ENCODE assay signal across 17 cellular contexts in genomic region chr1:40479156-40479555, GRCh38. TPM values are rescaled to one million over a fixed set of nuclear protein-coding genes. Genes with fewer than 3 reads are reported as not detected.
DNase-seq lines count a peak whose midpoint lies in the region; ATAC-seq and TF ChIP-seq lines count a peak whose summit lies in the region.
"Had no signal": no experiment of that assay in that cellular context is flagged by ENCODE, and none has a peak within 500 bp of the region (broad histone marks: within the 10 kb centered on the region; RNA-seq: fewer than 3 reads in every experiment).

No MANE protein-coding gene starts in this region.

- H3K27me3 ChIP-seq in CD8-positive, alpha-beta T cell (ENCODE audit: insufficient read depth, low read length), result no peaks in the 10 kb centered on the region
- no peaks in the 10 kb centered on the region for H3K27me3 ChIP-seq in vagina
- H3K27me3 ChIP-seq: testis had no signal

- H3K27ac Mint-ChIP-seq in activated CD4-positive, alpha-beta T cell treated with anti-CD3 and anti-CD28 coated beads for 36 hours, result peak overlapping the region; percentile 1
- H3K27ac Mint-ChIP-seq in activated CD4-positive, alpha-beta T cell treated with anti-CD3 and anti-CD28 coated beads, Interleukin-2, amount 10 ng/mL, durations not matched to agents 7 days and 5 days, result no peak overlapping the region
- peak overlapping the region; percentile 0 for H3K27ac Mint-ChIP-seq in CD8-positive, alpha-beta T cell
- H3K27ac Mint-ChIP-seq in activated CD8-positive, alpha-beta T cell treated with anti-CD3 and anti-CD28 coated beads, Interleukin-2, amount 10 ng/mL, durations not matched to agents 7 days and 5 days, result no peak overlapping the region
- peak overlapping the region in 1 of 2 donors; percentile 8 for H3K27ac Mint-ChIP-seq in natural killer cell treated with Interleukin-12 subunit alpha and Interleukin-12 subunit beta and Interleukin-15 and Interleukin-18, amount 100 ng/mL, for 72 hours
- H3K27ac Mint-ChIP-seq in stimulated activated effector memory CD8-positive, alpha-beta T cell treated with anti-CD3 and anti-CD28 coated beads, Interleukin-12 subunit alpha, Interleukin-12 subunit beta, amount 100 ng/mL, for 72 hours, result no peak overlapping the region
- H3K27ac Mint-ChIP-seq: GM23338 had no signal

- peak; percentile 39 for DNase-seq in activated CD4-positive, alpha-beta T cell treated with anti-CD3 and anti-CD28 coated beads for 36 hours
- no peak for DNase-seq in activated CD4-positive, alpha-beta T cell treated with anti-CD3 and anti-CD28 coated beads, Interleukin-2, amount 10 ng/mL, durations not matched to agents 7 days and 5 days
- peak in 1 of 7 experiments; percentile 12 for DNase-seq in CD8-positive, alpha-beta T cell
- peak; percentile 21 for DNase-seq in activated CD8-positive, alpha-beta T cell treated with anti-CD3 and anti-CD28 coated beads, Interleukin-2, amount 10 ng/mL, durations not matched to agents 7 days and 5 days
- DNase-seq in natural killer cell treated with Interleukin-12 subunit alpha and Interleukin-12 subunit beta and Interleukin-15 and Interleukin-18, amount 100 ng/mL, for 72 hours (ENCODE audit: low spot score), result no peak
- no peak for DNase-seq in stimulated activated effector memory CD8-positive, alpha-beta T cell treated with anti-CD3 and anti-CD28 coated beads, Interleukin-12 subunit alpha, Interleukin-12 subunit beta, amount 100 ng/mL, for 72 hours (ENCODE audit: low spot score in 2 of 2)
- DNase-seq in vagina (ENCODE audit: extremely low spot score in 2 of 2) (no peak), dedifferentiated amniotic fluid mesenchymal stem cell (ENCODE audit: extremely low spot score) (no peak)
- DNase-seq: activated effector memory CD4-positive, alpha-beta T cell treated with anti-CD3 and anti-CD28 coated beads, Interleukin-2, amount 50 U/mL, for 16 hours; amniotic stem cell; NCI-H1092 treated with DMSO at 0.1 percent for 48 hours; NCI-H1930; NCI-H748 treated with DMSO at 0.1 percent for 48 hours; testis had no signal

- TF ChIP-seq CTCF in CD8-positive, alpha-beta T cell (IDR thresholded peaks at IDR 0.05), result no peak
- TF ChIP-seq CTCF in vagina (IDR thresholded peaks at IDR 0.05), result no peak

- no peaks in the 10 kb centered on the region for H3K27me3 Mint-ChIP-seq in activated CD4-positive, alpha-beta T cell treated with anti-CD3 and anti-CD28 coated beads for 36 hours
- no peaks in the 10 kb centered on the region for H3K27me3 Mint-ChIP-seq in activated CD4-positive, alpha-beta T cell treated with anti-CD3 and anti-CD28 coated beads, Interleukin-2, amount 10 ng/mL, durations not matched to agents 7 days and 5 days
- no peaks in the 10 kb centered on the region for H3K27me3 Mint-ChIP-seq in CD8-positive, alpha-beta T cell (ENCODE audit: low read depth)
- H3K27me3 Mint-ChIP-seq in activated CD8-positive, alpha-beta T cell treated with anti-CD3 and anti-CD28 coated beads, Interleukin-2, amount 10 ng/mL, durations not matched to agents 7 days and 5 days (ENCODE audit: low read depth), result no peaks in the 10 kb centered on the region
- no peaks in the 10 kb centered on the region for H3K27me3 Mint-ChIP-seq in natural killer cell treated with Interleukin-12 subunit alpha and Interleukin-12 subunit beta and Interleukin-15 and Interleukin-18, amount 100 ng/mL, for 72 hours

- CTCF ChIA-PET in activated CD4-positive, alpha-beta T cell treated with anti-CD3 and anti-CD28 coated beads for 36 hours (lab: Charles Lee), result interaction anchor here (0.5 to 1.7 kb wide), 4 partner anchors 9 to 253 kb away, joined by 3 to 7 read pairs (median 6); partner anchors contain the start of gene ZNF684
- CTCF ChIA-PET in activated CD4-positive, alpha-beta T cell treated with anti-CD3 and anti-CD28 coated beads, Interleukin-2, amount 10 ng/mL, durations not matched to agents 7 days and 5 days (lab: Charles Lee), result interaction anchor here (0.6 kb wide), 1 partner anchor 29 kb away, joined by 3 read pairs; the partner anchor contains the start of gene EXO5
- CTCF ChIA-PET in CD8-positive, alpha-beta T cell (lab: Charles Lee), result interaction anchor here (2.5 kb wide), 1 partner anchor 53 kb away, joined by 9 read pairs; the partner anchor contains the start of gene ZNF684
- CTCF ChIA-PET in activated CD8-positive, alpha-beta T cell treated with anti-CD3 and anti-CD28 coated beads, Interleukin-2, amount 10 ng/mL, durations not matched to agents 7 days and 5 days (lab: Charles Lee), result interaction anchor here (1.1 to 1.4 kb wide), 2 partner anchors 17 to 21 kb away, joined by 3 to 4 read pairs; no protein-coding TSS in a partner anchor

- peaks cover 10% of the 10 kb centered on the region for H3K4me1 ChIP-seq in CD8-positive, alpha-beta T cell (ENCODE audit: insufficient read depth, low read length)
- H3K4me1 ChIP-seq in vagina, result peaks cover 11% of the 10 kb centered on the region
- H3K4me1 ChIP-seq: testis had no signal

- no peaks in the 10 kb centered on the region for H3K36me3 ChIP-seq in CD8-positive, alpha-beta T cell (ENCODE audit: insufficient read depth, low read length)
- peaks cover 0 to 3% of the 10 kb centered on the region in 2 donors for H3K36me3 ChIP-seq in vagina

- peaks cover 21% of the 10 kb centered on the region for H3K4me1 Mint-ChIP-seq in activated CD4-positive, alpha-beta T cell treated with anti-CD3 and anti-CD28 coated beads for 36 hours
- peaks cover 18% of the 10 kb centered on the region for H3K4me1 Mint-ChIP-seq in activated CD4-positive, alpha-beta T cell treated with anti-CD3 and anti-CD28 coated beads, Interleukin-2, amount 10 ng/mL, durations not matched to agents 7 days and 5 days
- peaks cover 24% of the 10 kb centered on the region for H3K4me1 Mint-ChIP-seq in CD8-positive, alpha-beta T cell (ENCODE audit: low read depth)
- H3K4me1 Mint-ChIP-seq in activated CD8-positive, alpha-beta T cell treated with anti-CD3 and anti-CD28 coated beads, Interleukin-2, amount 10 ng/mL, durations not matched to agents 7 days and 5 days (ENCODE audit: low read depth), result peaks cover 20% of the 10 kb centered on the region
- peaks cover 25 to 32% of the 10 kb centered on the region in 2 donors for H3K4me1 Mint-ChIP-seq in natural killer cell treated with Interleukin-12 subunit alpha and Interleukin-12 subunit beta and Interleukin-15 and Interleukin-18, amount 100 ng/mL, for 72 hours (ENCODE audit: low read depth in 2 of 2)
- peaks cover 19% of the 10 kb centered on the region for H3K4me1 Mint-ChIP-seq in stimulated activated effector memory CD8-positive, alpha-beta T cell treated with anti-CD3 and anti-CD28 coated beads, Interleukin-12 subunit alpha, Interleukin-12 subunit beta, amount 100 ng/mL, for 72 hours

- peaks cover 5% of the 10 kb centered on the region for H3K9me3 ChIP-seq in CD8-positive, alpha-beta T cell (ENCODE audit: low read length)
- peaks cover 5% of the 10 kb centered on the region for H3K9me3 ChIP-seq in vagina
- H3K9me3 ChIP-seq: testis had no signal

- peaks cover 51% of the 10 kb centered on the region for H3K36me3 Mint-ChIP-seq in activated CD4-positive, alpha-beta T cell treated with anti-CD3 and anti-CD28 coated beads for 36 hours (ENCODE audit: low read depth)
- peaks cover 54% of the 10 kb centered on the region for H3K36me3 Mint-ChIP-seq in activated CD4-positive, alpha-beta T cell treated with anti-CD3 and anti-CD28 coated beads, Interleukin-2, amount 10 ng/mL, durations not matched to agents 7 days and 5 days (ENCODE audit: low read depth)
- peaks cover 51% of the 10 kb centered on the region for H3K36me3 Mint-ChIP-seq in CD8-positive, alpha-beta T cell
- H3K36me3 Mint-ChIP-seq in activated CD8-positive, alpha-beta T cell treated with anti-CD3 and anti-CD28 coated beads, Interleukin-2, amount 10 ng/mL, durations not matched to agents 7 days and 5 days (ENCODE audit: low read depth), result peaks cover 53% of the 10 kb centered on the region
- peaks cover 25% of the 10 kb centered on the region for H3K36me3 Mint-ChIP-seq in natural killer cell treated with Interleukin-12 subunit alpha and Interleukin-12 subunit beta and Interleukin-15 and Interleukin-18, amount 100 ng/mL, for 72 hours
- H3K36me3 Mint-ChIP-seq in stimulated activated effector memory CD8-positive, alpha-beta T cell treated with anti-CD3 and anti-CD28 coated beads, Interleukin-12 subunit alpha, Interleukin-12 subunit beta, amount 100 ng/mL, for 72 hours, result peaks cover 22% of the 10 kb centered on the region

- TF ChIP-seq POLR2A in vagina (IDR thresholded peaks at IDR 0.05), result no peak

- no peak overlapping the region for H3K27ac ChIP-seq in CD8-positive, alpha-beta T cell (ENCODE audit: low read depth, low read length)
- H3K27ac ChIP-seq in vagina, result no peak overlapping the region
- H3K27ac ChIP-seq: 22Rv1, coronary artery, testis had no signal

- H3K9me3 Mint-ChIP-seq in activated CD4-positive, alpha-beta T cell treated with anti-CD3 and anti-CD28 coated beads for 36 hours (ENCODE audit: low read depth), result peaks cover 21% of the 10 kb centered on the region
- peaks cover 48% of the 10 kb centered on the region for H3K9me3 Mint-ChIP-seq in activated CD4-positive, alpha-beta T cell treated with anti-CD3 and anti-CD28 coated beads, Interleukin-2, amount 10 ng/mL, durations not matched to agents 7 days and 5 days
- peaks cover 23% of the 10 kb centered on the region for H3K9me3 Mint-ChIP-seq in CD8-positive, alpha-beta T cell
- peaks cover 21% of the 10 kb centered on the region for H3K9me3 Mint-ChIP-seq in activated CD8-positive, alpha-beta T cell treated with anti-CD3 and anti-CD28 coated beads, Interleukin-2, amount 10 ng/mL, durations not matched to agents 7 days and 5 days (ENCODE audit: insufficient read depth)
- H3K9me3 Mint-ChIP-seq in natural killer cell treated with Interleukin-12 subunit alpha and Interleukin-12 subunit beta and Interleukin-15 and Interleukin-18, amount 100 ng/mL, for 72 hours, result peaks cover 6% of the 10 kb centered on the region
- peaks cover 22% of the 10 kb centered on the region for H3K9me3 Mint-ChIP-seq in stimulated activated effector memory CD8-positive, alpha-beta T cell treated with anti-CD3 and anti-CD28 coated beads, Interleukin-12 subunit alpha, Interleukin-12 subunit beta, amount 100 ng/mL, for 72 hours

- no peak overlapping the region for H3K4me3 Mint-ChIP-seq in activated CD4-positive, alpha-beta T cell treated with anti-CD3 and anti-CD28 coated beads for 36 hours
- H3K4me3 Mint-ChIP-seq in activated CD4-positive, alpha-beta T cell treated with anti-CD3 and anti-CD28 coated beads, Interleukin-2, amount 10 ng/mL, durations not matched to agents 7 days and 5 days, result no peak overlapping the region
- no peak overlapping the region for H3K4me3 Mint-ChIP-seq in CD8-positive, alpha-beta T cell
- H3K4me3 Mint-ChIP-seq in activated CD8-positive, alpha-beta T cell treated with anti-CD3 and anti-CD28 coated beads, Interleukin-2, amount 10 ng/mL, durations not matched to agents 7 days and 5 days, result no peak overlapping the region
- H3K4me3 Mint-ChIP-seq in natural killer cell treated with Interleukin-12 subunit alpha and Interleukin-12 subunit beta and Interleukin-15 and Interleukin-18, amount 100 ng/mL, for 72 hours, result peak overlapping the region; percentile 4
- H3K4me3 Mint-ChIP-seq in stimulated activated effector memory CD8-positive, alpha-beta T cell treated with anti-CD3 and anti-CD28 coated beads, Interleukin-12 subunit alpha, Interleukin-12 subunit beta, amount 100 ng/mL, for 72 hours, result no peak overlapping the region
- H3K4me3 Mint-ChIP-seq: GM23338 had no signal

- ATAC-seq in activated CD4-positive, alpha-beta T cell treated with anti-CD3 and anti-CD28 coated beads for 36 hours, result no peak
- ATAC-seq in CD8-positive, alpha-beta T cell, result no peak
- no peak for ATAC-seq in activated CD8-positive, alpha-beta T cell treated with anti-CD3 and anti-CD28 coated beads, Interleukin-2, amount 10 ng/mL, durations not matched to agents 7 days and 5 days
- ATAC-seq in natural killer cell treated with Interleukin-12 subunit alpha and Interleukin-12 subunit beta and Interleukin-15 and Interleukin-18, amount 100 ng/mL, for 72 hours, result no peak
- ATAC-seq in stimulated activated effector memory CD8-positive, alpha-beta T cell treated with anti-CD3 and anti-CD28 coated beads, Interleukin-12 subunit alpha, Interleukin-12 subunit beta, amount 100 ng/mL, for 72 hours, result no peak
- ATAC-seq: GM23338 had no signal

- POLR2A ChIA-PET in activated CD4-positive, alpha-beta T cell treated with anti-CD3 and anti-CD28 coated beads for 36 hours (lab: Charles Lee), result interaction anchor here (0.6 to 0.7 kb wide), 2 partner anchors 29 to 54 kb away, joined by 3 read pairs; no protein-coding TSS in a partner anchor
- POLR2A ChIA-PET in activated CD4-positive, alpha-beta T cell treated with anti-CD3 and anti-CD28 coated beads, Interleukin-2, amount 10 ng/mL, durations not matched to agents 7 days and 5 days (lab: Charles Lee), result no interaction called here
- POLR2A ChIA-PET in CD8-positive, alpha-beta T cell (lab: Charles Lee), result interaction anchor here (1.3 kb wide), 1 partner anchor 29 kb away, joined by 4 read pairs; the partner anchor contains the start of gene EXO5
- POLR2A ChIA-PET in activated CD8-positive, alpha-beta T cell treated with anti-CD3 and anti-CD28 coated beads, Interleukin-2, amount 10 ng/mL, durations not matched to agents 7 days and 5 days (lab: Charles Lee), result interaction anchor here (2.3 kb wide), 1 partner anchor 30 kb away, joined by 15 read pairs; the partner anchor contains the start of gene EXO5

- no peak overlapping the region for H3K4me3 ChIP-seq in CD8-positive, alpha-beta T cell (ENCODE audit: low read depth, low read length)
- no peak overlapping the region for H3K4me3 ChIP-seq in vagina
- H3K4me3 ChIP-seq: coronary artery, GM23338, testis had no signal

- intact Hi-C loops in activated CD4-positive, alpha-beta T cell treated with anti-CD3 and anti-CD28 coated beads for 36 hours (cut with DNase I, micrococcal nuclease), result no loop called here
- intact Hi-C loops in CD8-positive, alpha-beta T cell (cut with DNase I, micrococcal nuclease), result no loop called here
- intact Hi-C loops in vagina (cut with DNase I), result no loop called here

RNA-seq across cellular contexts. Expression of gene ZFP69, which starts 2.1 kb away (rescaled TPM):
- total RNA-seq in activated CD4-positive, alpha-beta T cell treated with anti-CD3 and anti-CD28 coated beads for 36 hours, result 1 to 10 TPM; 4.6 to 5.4 TPM
- total RNA-seq in activated CD4-positive, alpha-beta T cell treated with anti-CD3 and anti-CD28 coated beads, Interleukin-2, amount 10 ng/mL, durations not matched to agents 7 days and 5 days, result 1 to 10 TPM; 2.5 to 2.7 TPM
- total RNA-seq in CD8-positive, alpha-beta T cell, result under 1 TPM; 0.64 to 0.92 TPM
- 1 to 10 TPM; 2.2 to 2.7 TPM for total RNA-seq in activated CD8-positive, alpha-beta T cell treated with anti-CD3 and anti-CD28 coated beads, Interleukin-2, amount 10 ng/mL, durations not matched to agents 7 days and 5 days
- total RNA-seq in natural killer cell treated with Interleukin-12 subunit alpha and Interleukin-12 subunit beta and Interleukin-15 and Interleukin-18, amount 100 ng/mL, for 72 hours, result 1 to 10 TPM; 4.3 to 4.5 TPM
- total RNA-seq in vagina, result 4.9 TPM

RNA-seq across cellular contexts. Expression of gene ZFP69B, which starts 28.9 kb away (rescaled TPM):
- 1 to 10 TPM; 4.6 to 5.3 TPM for total RNA-seq in activated CD4-positive, alpha-beta T cell treated with anti-CD3 and anti-CD28 coated beads for 36 hours
- 1 to 10 TPM; 3.0 to 3.5 TPM for total RNA-seq in activated CD4-positive, alpha-beta T cell treated with anti-CD3 and anti-CD28 coated beads, Interleukin-2, amount 10 ng/mL, durations not matched to agents 7 days and 5 days
- total RNA-seq in CD8-positive, alpha-beta T cell, result 1 to 10 TPM; 3.4 to 4.2 TPM
- 1 to 10 TPM; 3.6 to 3.8 TPM for total RNA-seq in activated CD8-positive, alpha-beta T cell treated with anti-CD3 and anti-CD28 coated beads, Interleukin-2, amount 10 ng/mL, durations not matched to agents 7 days and 5 days
- 1 to 10 TPM; 4.0 to 6.2 TPM for total RNA-seq in natural killer cell treated with Interleukin-12 subunit alpha and Interleukin-12 subunit beta and Interleukin-15 and Interleukin-18, amount 100 ng/mL, for 72 hours
- 1.2 TPM for total RNA-seq in vagina

RNA-seq across cellular contexts. Expression of gene EXO5, which starts 29.4 kb away (rescaled TPM):
- 10 to 100 TPM in 1 of 2 experiments, 1 to 10 TPM in 1; 9.5 to 11.9 TPM for total RNA-seq in activated CD4-positive, alpha-beta T cell treated with anti-CD3 and anti-CD28 coated beads for 36 hours
- total RNA-seq in activated CD4-positive, alpha-beta T cell treated with anti-CD3 and anti-CD28 coated beads, Interleukin-2, amount 10 ng/mL, durations not matched to agents 7 days and 5 days, result 10 to 100 TPM; 16.3 to 16.8 TPM
- total RNA-seq in CD8-positive, alpha-beta T cell, result 1 to 10 TPM; 6.7 to 7.6 TPM
- total RNA-seq in activated CD8-positive, alpha-beta T cell treated with anti-CD3 and anti-CD28 coated beads, Interleukin-2, amount 10 ng/mL, durations not matched to agents 7 days and 5 days, result 10 to 100 TPM; 21.0 to 24.2 TPM
- total RNA-seq in natural killer cell treated with Interleukin-12 subunit alpha and Interleukin-12 subunit beta and Interleukin-15 and Interleukin-18, amount 100 ng/mL, for 72 hours, result 10 to 100 TPM; 13.1 to 14.2 TPM
- total RNA-seq in vagina, result 3.4 TPM

RNA-seq across cellular contexts. Expression of gene ZNF684, which starts 52.3 kb away (rescaled TPM):
- 1 to 10 TPM; 4.5 to 6.6 TPM for total RNA-seq in activated CD4-positive, alpha-beta T cell treated with anti-CD3 and anti-CD28 coated beads for 36 hours
- total RNA-seq in activated CD4-positive, alpha-beta T cell treated with anti-CD3 and anti-CD28 coated beads, Interleukin-2, amount 10 ng/mL, durations not matched to agents 7 days and 5 days, result 1 to 10 TPM; 5.5 to 8.8 TPM
- 1 to 10 TPM; 2.9 TPM for total RNA-seq in CD8-positive, alpha-beta T cell
- total RNA-seq in activated CD8-positive, alpha-beta T cell treated with anti-CD3 and anti-CD28 coated beads, Interleukin-2, amount 10 ng/mL, durations not matched to agents 7 days and 5 days, result 1 to 10 TPM; 6.1 to 7.9 TPM
- total RNA-seq in natural killer cell treated with Interleukin-12 subunit alpha and Interleukin-12 subunit beta and Interleukin-15 and Interleukin-18, amount 100 ng/mL, for 72 hours, result 1 to 10 TPM; 6.6 to 9.3 TPM
- 1.2 TPM for total RNA-seq in vagina

Comparison
In these comparisons a context has a peak if more than half of its experiments do, and no peak if none do; other contexts are left out.
1. DNase-seq: peak in activated CD4-positive, alpha-beta T cell treated with anti-CD3 and anti-CD28 coated beads for 36 hours (single experiment) and activated CD8-positive, alpha-beta T cell treated with anti-CD3 and anti-CD28 coated beads, Interleukin-2, amount 10 ng/mL, durations not matched to agents 7 days and 5 days (single experiment); none in activated CD4-positive, alpha-beta T cell treated with anti-CD3 and anti-CD28 coated beads, Interleukin-2, amount 10 ng/mL, durations not matched to agents 7 days and 5 days (single experiment), natural killer cell treated with Interleukin-12 subunit alpha and Interleukin-12 subunit beta and Interleukin-15 and Interleukin-18, amount 100 ng/mL, for 72 hours (single experiment), stimulated activated effector memory CD8-positive, alpha-beta T cell treated with anti-CD3 and anti-CD28 coated beads, Interleukin-12 subunit alpha, Interleukin-12 subunit beta, amount 100 ng/mL, for 72 hours (0 of 2), vagina (0 of 2) and dedifferentiated amniotic fluid mesenchymal stem cell (single experiment).
2. H3K27ac Mint-ChIP-seq: peak in activated CD4-positive, alpha-beta T cell treated with anti-CD3 and anti-CD28 coated beads for 36 hours (single experiment) and CD8-positive, alpha-beta T cell (single experiment); none in activated CD4-positive, alpha-beta T cell treated with anti-CD3 and anti-CD28 coated beads, Interleukin-2, amount 10 ng/mL, durations not matched to agents 7 days and 5 days (single experiment), activated CD8-positive, alpha-beta T cell treated with anti-CD3 and anti-CD28 coated beads, Interleukin-2, amount 10 ng/mL, durations not matched to agents 7 days and 5 days (single experiment) and stimulated activated effector memory CD8-positive, alpha-beta T cell treated with anti-CD3 and anti-CD28 coated beads, Interleukin-12 subunit alpha, Interleukin-12 subunit beta, amount 100 ng/mL, for 72 hours (single experiment).